Comparison of ENCODE assay signal across 24 cellular contexts in genomic region chr12:46436741-46437140, GRCh38.
"Had no signal": no experiment of that assay in that cellular context is flagged by ENCODE, and none has a peak within 500 bp of the region (broad histone marks: within the 10 kb centered on the region; RNA-seq: fewer than 3 reads in every experiment).

No MANE protein-coding gene starts in this region.

- H3K9me3 ChIP-seq: esophagus squamous epithelium, gastroesophageal sphincter, left ventricle myocardium inferior, lower lobe of right lung, ovary, suprapubic skin, thyroid gland had no signal

- DNase-seq: dermis blood vessel endothelial cell; esophagus squamous epithelium; foreskin fibroblast; glutamatergic neuron; immature natural killer cell; kidney; left cardiac atrium; left ventricle myocardium inferior; lower lobe of right lung; natural killer cell; ovary; right cardiac atrium; small intestine; stimulated activated CD4-positive, alpha-beta T cell treated with anti-CD3 and anti-CD28 coated beads, Interleukin-2, amount 100 ng/mL, for 48 hours; stimulated activated naive CD8-positive, alpha-beta T cell treated with anti-CD3 and anti-CD28 coated beads, Interleukin-15, Interleukin-2, amounts not matched to agents 100 U/mL and 50 U/mL, for 24 hours; thyroid gland had no signal

- H3K4me1 Mint-ChIP-seq: immature natural killer cell, natural killer cell, neural crest cell had no signal

- H3K27me3 Mint-ChIP-seq: memory B cell, progenitor cell of endocrine pancreas, type B pancreatic cell had no signal

- H3K9me3 Mint-ChIP-seq: immature natural killer cell, mesothelial cell of epicardium, natural killer cell, neural crest cell, type B pancreatic cell had no signal

- H3K36me3 ChIP-seq: esophagus squamous epithelium, gastroesophageal sphincter, left ventricle myocardium inferior, lower lobe of right lung, ovary, suprapubic skin, thyroid gland had no signal

- H3K4me3 Mint-ChIP-seq: immature natural killer cell, memory B cell, mesothelial cell of epicardium, natural killer cell, neural crest cell, type B pancreatic cell had no signal

- H3K27ac ChIP-seq: esophagus squamous epithelium, gastroesophageal sphincter, left ventricle myocardium inferior, lower lobe of right lung, ovary, suprapubic skin, thyroid gland had no signal

- H3K27ac Mint-ChIP-seq: immature natural killer cell, memory B cell, natural killer cell, progenitor cell of endocrine pancreas had no signal

- H3K4me1 ChIP-seq: thyroid gland had no signal

- FAIRE-seq: small intestine, urothelium cell line had no signal

- H3K36me3 Mint-ChIP-seq: memory B cell, mesothelial cell of epicardium, natural killer cell, type B pancreatic cell had no signal

- H3K4me3 ChIP-seq: esophagus squamous epithelium, gastroesophageal sphincter, left ventricle myocardium inferior, lower lobe of right lung, ovary, suprapubic skin, thyroid gland had no signal

- H3K27me3 ChIP-seq: esophagus squamous epithelium, gastroesophageal sphincter, ovary, suprapubic skin, thyroid gland had no signal

- ATAC-seq: gastroesophageal sphincter; left cardiac atrium; lower lobe of right lung; natural killer cell; right cardiac atrium; stimulated activated naive CD8-positive, alpha-beta T cell treated with anti-CD3 and anti-CD28 coated beads, Interleukin-15, Interleukin-2, amounts not matched to agents 100 U/mL and 50 U/mL, for 24 hours had no signal
